In genomic region chr2:226217191-226217590, GRCh38 we compare ENCODE assay signal across 28 cellular contexts.
"Had no signal": no experiment of that assay in that cellular context is flagged by ENCODE, and none has a peak within 500 bp of the region (broad histone marks: within the 10 kb centered on the region; RNA-seq: fewer than 3 reads in every experiment).

No MANE protein-coding gene starts in this region.

- H3K4me3 Mint-ChIP-seq: natural killer cell; nephron; neural progenitor cell; stimulated activated memory B cell treated with anti-CD40 and anti-IgM and Interleukin-4, amounts not matched to agents 10 μg/mL and 1 μg/mL and 100 μg/mL, for 72 hours; stimulated activated naive CD8-positive, alpha-beta T cell treated with anti-CD3 and anti-CD28 coated beads, Interleukin-15, amount 100 ng/mL, for 72 hours had no signal

- H3K79me2 ChIP-seq: parathyroid adenoma had no signal

- H2AFZ ChIP-seq: parathyroid adenoma had no signal

- H3K27me3 Mint-ChIP-seq: progenitor cell of endocrine pancreas; stimulated activated memory B cell treated with anti-CD40 and anti-IgM and Interleukin-4, amounts not matched to agents 10 μg/mL and 1 μg/mL and 100 μg/mL, for 72 hours; stimulated activated naive CD8-positive, alpha-beta T cell treated with anti-CD3 and anti-CD28 coated beads, Interleukin-15, amount 100 ng/mL, for 72 hours had no signal

- H3K4me1 ChIP-seq: neural progenitor cell, parathyroid adenoma, psoas muscle, right lobe of liver, spleen, upper lobe of left lung, vagina had no signal

- H3K27me3 ChIP-seq: neural progenitor cell, ovary, right lobe of liver, spleen, thyroid gland, tibial nerve, upper lobe of left lung, vagina had no signal

- H3K9me3 Mint-ChIP-seq: natural killer cell; nephron; stimulated activated memory B cell treated with anti-CD40 and anti-IgM and Interleukin-4, amounts not matched to agents 10 μg/mL and 1 μg/mL and 100 μg/mL, for 72 hours; stimulated activated naive CD8-positive, alpha-beta T cell treated with anti-CD3 and anti-CD28 coated beads, Interleukin-15, amount 100 ng/mL, for 72 hours had no signal

- H3K36me3 ChIP-seq: neural progenitor cell, ovary, right lobe of liver, spleen, thoracic aorta, thyroid gland, tibial nerve, upper lobe of left lung, vagina had no signal

- H3K27ac ChIP-seq: neural progenitor cell, ovary, parathyroid adenoma, psoas muscle, right lobe of liver, skin epidermis, spleen, thoracic aorta, thyroid gland, tibial nerve, upper lobe of left lung, vagina had no signal

- H3K4me3 ChIP-seq: neural progenitor cell, ovary, psoas muscle, right lobe of liver, skin epidermis, smooth muscle cell, spleen, thoracic aorta, thyroid gland, tibial nerve, upper lobe of left lung, vagina had no signal

- H3K36me3 Mint-ChIP-seq: natural killer cell; neural progenitor cell; stimulated activated memory B cell treated with anti-CD40 and anti-IgM and Interleukin-4, amounts not matched to agents 10 μg/mL and 1 μg/mL and 100 μg/mL, for 72 hours had no signal

- H3K4me1 Mint-ChIP-seq: natural killer cell; nephron; stimulated activated naive CD8-positive, alpha-beta T cell treated with anti-CD3 and anti-CD28 coated beads, Interleukin-15, amount 100 ng/mL, for 72 hours had no signal

- H3K27ac Mint-ChIP-seq: natural killer cell; nephron; neural progenitor cell; progenitor cell of endocrine pancreas; stimulated activated memory B cell treated with anti-CD40 and anti-IgM and Interleukin-4, amounts not matched to agents 10 μg/mL and 1 μg/mL and 100 μg/mL, for 72 hours; stimulated activated naive CD8-positive, alpha-beta T cell treated with anti-CD3 and anti-CD28 coated beads, Interleukin-15, amount 100 ng/mL, for 72 hours had no signal

- H3K9me3 ChIP-seq: ovary, psoas muscle, right lobe of liver, spleen, thoracic aorta, thyroid gland, tibial nerve, upper lobe of left lung, vagina had no signal

- DNase-seq: natural killer cell; occipital lobe; ovary; right lobe of liver; spleen; stimulated activated CD4-positive, alpha-beta T cell treated with anti-CD3 and anti-CD28 coated beads, Interleukin-12 subunit alpha, Interleukin-12 subunit beta, amount 100 ng/mL, for 4 hours; stimulated activated CD4-positive, alpha-beta T cell treated with anti-CD3 and anti-CD28 coated beads, Interleukin-1b, Interleukin-23, amount 100 ng/mL, for 48 hours; stimulated activated CD4-positive, alpha-beta T cell treated with anti-CD3 and anti-CD28 coated beads, Interleukin-4, amount 100 ng/mL, for 1 hour; stimulated activated CD4-positive, alpha-beta T cell treated with anti-CD3 and anti-CD28 coated beads, Interleukin-4, amount 100 ng/mL, for 4 hours; stimulated activated CD8-positive, alpha-beta memory T cell treated with anti-CD3 and anti-CD28 coated beads, Interleukin-4, amount 100 ng/mL, for 48 hours; stimulated activated naive CD4-positive, alpha-beta T cell; stimulated activated naive CD8-positive, alpha-beta T cell treated with anti-CD3 and anti-CD28 coated beads, Interleukin-15, amount 100 ng/mL, for 72 hours; stimulated activated naive CD8-positive, alpha-beta T cell treated with anti-CD3 and anti-CD28 coated beads, Interleukin-15, Interleukin-2, amounts not matched to agents 100 U/mL and 50 U/mL, for 24 hours; thyroid gland; trophoblast cell; upper lobe of left lung had no signal

- H3K4me2 ChIP-seq: neural progenitor cell, smooth muscle cell had no signal

- H3K9ac ChIP-seq: neural progenitor cell, parathyroid adenoma had no signal

- ATAC-seq: natural killer cell; right cardiac atrium; right lobe of liver; stimulated activated memory B cell treated with anti-CD40 and anti-IgM and Interleukin-4, amounts not matched to agents 10 μg/mL and 1 μg/mL and 100 μg/mL, for 72 hours; stimulated activated naive CD8-positive, alpha-beta T cell treated with anti-CD3 and anti-CD28 coated beads, Interleukin-15, amount 100 ng/mL, for 72 hours; stimulated activated naive CD8-positive, alpha-beta T cell treated with anti-CD3 and anti-CD28 coated beads, Interleukin-15, Interleukin-2, amounts not matched to agents 100 U/mL and 50 U/mL, for 24 hours had no signal
